23 cellular contexts compared by ENCODE assay signal in the genomic region with DNA sequence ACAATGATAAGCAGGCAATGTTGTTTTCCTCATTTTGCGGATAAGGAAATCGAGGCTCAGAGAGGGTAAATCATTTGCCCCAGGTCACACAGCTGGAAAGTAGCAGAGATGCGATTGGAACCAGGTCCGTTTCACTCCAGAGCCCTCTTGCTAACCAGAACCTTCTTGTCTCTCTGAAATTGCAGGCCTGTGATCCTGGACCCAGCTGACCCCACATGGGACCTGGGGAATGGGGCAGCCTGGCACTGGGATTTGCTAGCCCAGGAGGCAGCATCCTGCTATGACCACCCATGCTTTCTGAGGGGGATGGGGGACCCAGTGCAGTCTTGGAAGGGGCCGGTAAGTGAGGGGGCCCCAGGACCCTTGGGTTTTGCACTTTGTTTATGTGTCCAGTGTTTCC. TPM values are rescaled to one million over a fixed set of nuclear protein-coding genes. Genes with fewer than 3 reads are reported as not detected.
"Had no signal": no experiment of that assay in that cellular context is flagged by ENCODE, and none has a peak within 500 bp of the region (broad histone marks: within the 10 kb centered on the region; RNA-seq: fewer than 3 reads in every experiment).

No MANE protein-coding gene starts in this region.

- H3K27ac ChIP-seq: HL-60, SJSA1, SK-N-MC had no signal

- H3K4me3 ChIP-seq: MG63, SJSA1, SK-N-MC had no signal

- H3K9me3 ChIP-seq: MG63, SJSA1 had no signal

- DNase-seq: Karpas-422, KG1, MG63, NCI-H1092, NCI-H1105 treated with DMSO at 0.1 percent for 48 hours, NCI-H1417 treated with DMSO at 0.1 percent for 48 hours, NCI-H146, NCI-H1694 treated with DMSO at 0.1 percent for 48 hours, NCI-H1930, NCI-H2081, NCI-H2107, NCI-H2227 treated with DMSO at 0.1 percent for 48 hours, NCI-H524, NCI-H526 treated with DMSO at 0.1 percent for 48 hours, NCI-H774, Right ventricle myocardium superior, RPMI8226, SIG-M5 had no signal

- FAIRE-seq: HTR-8/SVneo, RCC 7860 had no signal

- H3K4me1 ChIP-seq: SJSA1 had no signal

- H3K27me3 ChIP-seq: MG63, SJSA1 had no signal

RNA-seq across cellular contexts. Expression of gene OAS1, which starts 41.0 kb away (rescaled TPM):
- total RNA-seq: SJSA1 had no signal
